ENCODE assay signal across 1 cellular context in genomic region chr15:100779331-100780207, GRCh38.
TF ChIP-seq lines count a peak whose summit lies in the region.

No MANE protein-coding gene starts in this region.

TF ChIP-seq in WTC11, 78 proteins besides CTCF, POLR2A, EP300 and RAD21 (continued from another document):
- TF ChIP-seq STAT6 (CRISPR knock-in tag; conservative IDR thresholded peaks at IDR 0.05; ENCODE audit: low read depth) (no peak), ZNF423 (CRISPR knock-in tag; IDR thresholded peaks at IDR 0.05) (no peak), GRHL2 (CRISPR knock-in tag; IDR thresholded peaks at IDR 0.05; ENCODE audit: insufficient replicate concordance, severe bottlenecking) (no peak), NR2C2 (CRISPR knock-in tag; IDR thresholded peaks at IDR 0.05) (no peak), ZNF317 (CRISPR knock-in tag; IDR thresholded peaks at IDR 0.05; ENCODE audit: borderline replicate concordance, low read depth) (no peak), TCF7 (CRISPR knock-in tag; IDR thresholded peaks at IDR 0.05; ENCODE audit: low read depth) (no peak), IRF2 (CRISPR knock-in tag; IDR thresholded peaks at IDR 0.05; ENCODE audit: borderline replicate concordance, low read depth) (no peak), CDX4 (CRISPR knock-in tag; IDR thresholded peaks at IDR 0.05; ENCODE audit: borderline replicate concordance) (no peak), ZNF263 (CRISPR knock-in tag; IDR thresholded peaks at IDR 0.05; ENCODE audit: low read depth) (no peak), ZNF121 (CRISPR knock-in tag; IDR thresholded peaks at IDR 0.05) (no peak)
- TF ChIP-seq, protein P1, sequence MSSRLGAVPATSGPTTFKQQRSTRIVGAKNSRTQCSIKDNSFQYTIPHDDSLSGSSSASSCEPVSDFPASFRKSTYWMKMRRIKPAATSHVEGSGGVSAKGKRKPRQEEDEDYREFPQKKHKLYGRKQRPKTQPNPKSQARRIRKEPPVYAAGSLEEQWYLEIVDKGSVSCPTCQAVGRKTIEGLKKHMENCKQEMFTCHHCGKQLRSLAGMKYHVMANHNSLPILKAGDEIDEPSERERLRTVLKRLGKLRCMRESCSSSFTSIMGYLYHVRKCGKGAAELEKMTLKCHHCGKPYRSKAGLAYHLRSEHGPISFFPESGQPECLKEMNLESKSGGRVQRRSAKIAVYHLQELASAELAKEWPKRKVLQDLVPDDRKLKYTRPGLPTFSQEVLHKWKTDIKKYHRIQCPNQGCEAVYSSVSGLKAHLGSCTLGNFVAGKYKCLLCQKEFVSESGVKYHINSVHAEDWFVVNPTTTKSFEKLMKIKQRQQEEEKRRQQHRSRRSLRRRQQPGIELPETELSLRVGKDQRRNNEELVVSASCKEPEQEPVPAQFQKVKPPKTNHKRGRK (CRISPR knock-in tag; IDR thresholded peaks at IDR 0.05; ENCODE audit: borderline replicate concordance) = no peak
- TF ChIP-seq, protein P2, sequence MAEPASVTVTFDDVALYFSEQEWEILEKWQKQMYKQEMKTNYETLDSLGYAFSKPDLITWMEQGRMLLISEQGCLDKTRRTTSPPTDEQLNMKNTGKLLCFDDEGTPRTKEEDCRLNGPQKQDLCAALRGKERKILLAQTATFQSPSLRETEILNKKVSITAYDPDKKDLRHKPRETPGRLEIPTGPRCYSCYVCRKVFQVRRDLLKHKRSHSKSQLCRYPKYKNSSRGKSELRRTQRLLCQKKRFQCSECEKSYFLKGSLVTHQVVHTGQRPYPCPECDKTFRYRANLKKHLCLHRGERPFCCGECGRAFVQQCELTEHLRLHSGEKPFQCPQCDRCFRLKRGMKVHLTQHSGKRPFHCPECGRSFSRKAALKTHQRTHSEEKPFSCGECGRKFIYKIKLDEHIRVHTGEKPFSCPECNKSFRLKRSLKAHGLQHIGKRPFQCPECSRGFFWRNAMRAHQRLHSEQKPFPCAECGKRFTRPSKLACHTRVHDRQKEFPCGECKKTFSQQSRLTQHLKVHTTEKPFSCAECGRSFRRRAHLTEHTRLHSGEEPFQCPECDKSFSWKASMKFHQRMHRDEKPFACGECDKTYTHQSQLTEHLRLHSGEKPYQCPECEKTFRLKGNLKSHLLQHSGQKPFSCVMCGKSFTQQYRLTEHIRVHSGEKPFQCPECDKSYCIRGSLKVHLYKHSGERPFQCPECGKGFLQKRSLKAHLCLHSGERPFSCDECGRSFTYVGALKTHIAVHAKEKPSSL (CRISPR knock-in tag; conservative IDR thresholded peaks at IDR 0.05) = no peak
